Comparison of ENCODE assay signal across 10 cellular contexts in genomic region chr15:67882487-67883227, GRCh38. TPM values are rescaled to one million over a fixed set of nuclear protein-coding genes. Genes with fewer than 3 reads are reported as not detected.
A peak's percentile ranks its signal among the peaks of the same experiment; 100 is the strongest.
DNase-seq lines count a peak whose midpoint lies in the region; ATAC-seq and TF ChIP-seq lines count a peak whose summit lies in the region.
"Had no signal": no experiment of that assay in that cellular context is flagged by ENCODE, and none has a peak within 500 bp of the region (broad histone marks: within the 10 kb centered on the region; RNA-seq: fewer than 3 reads in every experiment).

No MANE protein-coding gene starts in this region.

- H3K27me3 ChIP-seq in skeletal muscle tissue (ENCODE audit: control insufficient read depth in 3 of 3, insufficient read depth in 3 of 3, low read length in 3 of 3) (no peaks in the 10 kb centered on the region), dorsolateral prefrontal cortex (no peaks in the 10 kb centered on the region)
- H3K27me3 ChIP-seq: tibial artery had no signal

- peaks cover 47% of the 10 kb centered on the region for H3K4me1 Mint-ChIP-seq in chondrocyte (ENCODE audit: low read depth)

- intact Hi-C loops in dorsolateral prefrontal cortex (cut with DNase I), result no loop called here

- peaks cover 4 to 18% (median 12%) of the 10 kb centered on the region in 3 donors for H3K4me1 ChIP-seq in skeletal muscle tissue (ENCODE audit: control insufficient read depth in 3 of 3, insufficient read depth in 3 of 3, low read length in 3 of 3)

- H3K27ac ChIP-seq in skeletal muscle tissue (ENCODE audit: low read depth, low read length) (peak overlapping the region; percentile 30), dorsolateral prefrontal cortex (peak overlapping the region in 10 of 59 donors; percentile 13 to 73 (median 43))

- peak; percentile 46 for DNase-seq in GM10266 (ENCODE audit: extremely low spot score)
- peak; percentile 87 to 93 for DNase-seq in NOMO-1 (lab: John Stamatoyannopoulos, UW; ENCODE audit: unreplicated experiment in 2 of 2)
- no peak for DNase-seq in chondrocyte (ENCODE audit: low spot score)
- no peak for DNase-seq in DMS79 treated with DMSO at 0.1 percent for 48 hours (lab: John Stamatoyannopoulos, UW)
- DNase-seq in dorsolateral prefrontal cortex, result no peak
- DNase-seq: NCI-H69, tibial artery had no signal

- H3K9me3 ChIP-seq in skeletal muscle tissue (ENCODE audit: control insufficient read depth in 3 of 3, low read length in 3 of 3), result no peaks in the 10 kb centered on the region
- H3K9me3 ChIP-seq: tibial artery had no signal

- no peak overlapping the region for H3K4me3 Mint-ChIP-seq in chondrocyte (ENCODE audit: unreplicated experiment)
- H3K4me3 Mint-ChIP-seq: GM23338 had no signal

- H3K9ac ChIP-seq in skeletal muscle tissue (ENCODE audit: low read depth in 1 of 3, low read length in 3 of 3), result no peak overlapping the region

- no peaks in the 10 kb centered on the region for H3K36me3 Mint-ChIP-seq in chondrocyte (ENCODE audit: low read depth)

- TF ChIP-seq CTCF in GM10266 (IDR thresholded peaks at IDR 0.05; ENCODE audit: control insufficient read depth, insufficient read depth, low read depth, missing control alignments) (no peak), chondrocyte (IDR thresholded peaks at IDR 0.05) (no peak), dorsolateral prefrontal cortex (IDR thresholded peaks at IDR 0.05 in 54 of 56, conservative IDR thresholded peaks at IDR 0.05 in 2 of 56; ENCODE audit: low read depth in 1 of 56, partially characterized antibody in 56 of 56) (no peak)

- ATAC-seq in GM18517 (IDR thresholded peaks at IDR 0.05; ENCODE audit: unreplicated experiment), result no peak
- ATAC-seq: GM23338 had no signal

- no peaks in the 10 kb centered on the region for H3K27me3 Mint-ChIP-seq in chondrocyte (ENCODE audit: low read depth)

- no peaks in the 10 kb centered on the region for H3K36me3 ChIP-seq in skeletal muscle tissue (ENCODE audit: control insufficient read depth in 3 of 3, insufficient read depth in 3 of 3, low read length in 3 of 3)
- H3K36me3 ChIP-seq: tibial artery had no signal

- no peaks in the 10 kb centered on the region for H3K9me3 Mint-ChIP-seq in chondrocyte (ENCODE audit: low read depth)
- H3K9me3 Mint-ChIP-seq: GM23338 had no signal

- H3K27ac Mint-ChIP-seq in chondrocyte (ENCODE audit: unreplicated experiment), result peak overlapping the region; percentile 60
- H3K27ac Mint-ChIP-seq: GM23338 had no signal

- H3K4me3 ChIP-seq in skeletal muscle tissue (ENCODE audit: low read length in 3 of 3) (no peak overlapping the region), dorsolateral prefrontal cortex (no peak overlapping the region)
- H3K4me3 ChIP-seq: GM23338, tibial artery had no signal

RNA-seq across cellular contexts. Expression of gene RNU6-1, which starts 42.8 kb away (rescaled TPM):
- total RNA-seq in chondrocyte, result not detected in 3 replicates
- not detected for total RNA-seq in skeletal muscle tissue
- total RNA-seq in dorsolateral prefrontal cortex, result not detected
- total RNA-seq: GM23338 had no signal

RNA-seq across cellular contexts. Expression of gene SKOR1, which starts 57.3 kb away (rescaled TPM):
- total RNA-seq in chondrocyte (0.15 to 0.27 TPM (median 0.22 TPM) in 3 replicates), skeletal muscle tissue (under 0.01 TPM), dorsolateral prefrontal cortex (1 to 10 TPM in 108 of 120 experiments, under 1 TPM in 12; 0.49 to 4.0 (median 1.6) TPM)

Comparison
In these comparisons a context has a peak if more than half of its experiments do, and no peak if none do; other contexts are left out.
1. DNase-seq: peak in GM10266 (single experiment) and NOMO-1 (2 of 2); none in chondrocyte (single experiment), DMS79 treated with DMSO at 0.1 percent for 48 hours (single experiment) and dorsolateral prefrontal cortex (0 of 10).